ENCODE assay signal across 8 cellular contexts in the genomic region with DNA sequence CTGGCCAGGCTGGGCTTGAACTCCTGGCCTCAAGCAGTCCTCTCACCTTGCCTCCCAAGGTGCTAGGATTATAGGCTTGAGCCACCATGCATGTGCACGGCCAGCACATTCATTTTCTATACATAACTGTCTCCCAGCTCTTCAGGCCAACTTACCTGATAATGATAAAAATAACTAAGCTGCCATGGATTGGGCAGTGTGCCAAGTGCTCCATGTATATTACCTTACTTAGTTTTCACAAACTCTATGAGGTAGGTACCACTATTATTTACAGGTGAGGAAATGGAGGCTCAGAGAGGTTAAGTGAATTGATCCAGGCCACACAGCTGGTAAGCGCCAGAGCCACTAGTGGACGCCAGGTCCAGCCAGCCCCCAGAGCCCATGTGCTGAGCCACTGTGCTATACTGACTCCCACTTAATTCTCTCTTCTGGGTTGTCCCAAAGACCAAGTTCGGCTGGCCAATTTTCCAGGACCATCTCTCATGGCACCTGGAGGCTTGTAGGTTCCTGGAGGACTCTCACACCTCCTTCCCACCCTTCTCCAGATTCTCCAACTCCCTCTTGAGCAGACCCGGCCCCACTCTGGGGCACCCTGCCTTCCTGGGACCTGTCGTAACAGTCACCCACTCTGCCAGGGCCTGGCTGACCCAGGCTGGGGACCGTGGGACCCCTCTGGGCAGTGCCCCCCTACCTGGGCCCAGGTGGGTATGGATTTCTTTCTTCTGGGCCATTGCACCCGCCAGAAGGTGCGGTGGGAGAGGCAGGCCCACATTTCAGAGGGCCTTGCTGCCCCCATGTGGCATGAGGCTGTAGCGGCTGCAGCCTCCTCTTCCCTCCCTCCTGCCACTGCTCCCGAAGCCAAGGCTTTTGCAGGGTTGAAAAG. TPM values are rescaled to one million over a fixed set of nuclear protein-coding genes. Genes with fewer than 3 reads are reported as not detected.
A peak's percentile ranks its signal among the peaks of the same experiment; 100 is the strongest.
DNase-seq lines count a peak whose midpoint lies in the region; ATAC-seq lines count a peak whose summit lies in the region.

No MANE protein-coding gene starts in this region.

- no peak overlapping the region for H3K4me3 Mint-ChIP-seq in activated CD4-positive, alpha-beta memory T cell treated with anti-CD3 and anti-CD28 coated beads, Interleukin-2, amount 10 ng/mL, durations not matched to agents 7 days and 5 days
- no peak overlapping the region for H3K4me3 Mint-ChIP-seq in effector memory CD8-positive, alpha-beta T cell
- no peak overlapping the region for H3K4me3 Mint-ChIP-seq in stimulated activated naive B cell treated with anti-CD40 and anti-IgM and Interleukin-4, amounts not matched to agents 10 μg/mL and 1 μg/mL and 100 μg/mL, for 72 hours

- peaks cover 2% of the 10 kb centered on the region for H3K4me1 Mint-ChIP-seq in activated CD4-positive, alpha-beta memory T cell treated with anti-CD3 and anti-CD28 coated beads, Interleukin-2, amount 10 ng/mL, durations not matched to agents 7 days and 5 days
- H3K4me1 Mint-ChIP-seq in effector memory CD8-positive, alpha-beta T cell (ENCODE audit: low read depth in 2 of 2), result peaks cover 0 to 3% of the 10 kb centered on the region in 2 donors
- peaks cover 14 to 17% of the 10 kb centered on the region in 2 donors for H3K4me1 Mint-ChIP-seq in stimulated activated naive B cell treated with anti-CD40 and anti-IgM and Interleukin-4, amounts not matched to agents 10 μg/mL and 1 μg/mL and 100 μg/mL, for 72 hours

- CTCF ChIA-PET in activated CD4-positive, alpha-beta memory T cell treated with anti-CD3 and anti-CD28 coated beads, Interleukin-2, amount 10 ng/mL, durations not matched to agents 7 days and 5 days (lab: Charles Lee), result interaction anchor here (0.7 to 18.6 kb wide), 24 partner anchors 8 to 219 kb away, joined by 3 to 436 read pairs (median 4); no protein-coding TSS in a partner anchor

- no peaks in the 10 kb centered on the region for H3K9me3 Mint-ChIP-seq in activated CD4-positive, alpha-beta memory T cell treated with anti-CD3 and anti-CD28 coated beads, Interleukin-2, amount 10 ng/mL, durations not matched to agents 7 days and 5 days
- no peaks in the 10 kb centered on the region for H3K9me3 Mint-ChIP-seq in effector memory CD8-positive, alpha-beta T cell
- no peaks in the 10 kb centered on the region for H3K9me3 Mint-ChIP-seq in stimulated activated naive B cell treated with anti-CD40 and anti-IgM and Interleukin-4, amounts not matched to agents 10 μg/mL and 1 μg/mL and 100 μg/mL, for 72 hours

- peak; percentile 50 for ATAC-seq in HG02798 (IDR thresholded peaks at IDR 0.05; ENCODE audit: poor library complexity, unreplicated experiment)
- ATAC-seq in effector memory CD8-positive, alpha-beta T cell (replicated peaks), result peak; percentile 69
- peak; percentile 71 to 74 for ATAC-seq in stimulated activated naive B cell treated with anti-CD40 and anti-IgM and Interleukin-4, amounts not matched to agents 10 μg/mL and 1 μg/mL and 100 μg/mL, for 72 hours (replicated peaks)
- ATAC-seq in HG03469 (IDR thresholded peaks at IDR 0.05; ENCODE audit: unreplicated experiment), result no peak

- H3K27ac Mint-ChIP-seq in activated CD4-positive, alpha-beta memory T cell treated with anti-CD3 and anti-CD28 coated beads, Interleukin-2, amount 10 ng/mL, durations not matched to agents 7 days and 5 days, result no peak overlapping the region
- no peak overlapping the region for H3K27ac Mint-ChIP-seq in effector memory CD8-positive, alpha-beta T cell
- no peak overlapping the region for H3K27ac Mint-ChIP-seq in stimulated activated naive B cell treated with anti-CD40 and anti-IgM and Interleukin-4, amounts not matched to agents 10 μg/mL and 1 μg/mL and 100 μg/mL, for 72 hours

- H3K27me3 Mint-ChIP-seq in activated CD4-positive, alpha-beta memory T cell treated with anti-CD3 and anti-CD28 coated beads, Interleukin-2, amount 10 ng/mL, durations not matched to agents 7 days and 5 days, result peaks cover 17% of the 10 kb centered on the region
- H3K27me3 Mint-ChIP-seq in effector memory CD8-positive, alpha-beta T cell, result peaks cover 30 to 41% of the 10 kb centered on the region in 2 donors
- peaks cover 12 to 17% of the 10 kb centered on the region in 2 donors for H3K27me3 Mint-ChIP-seq in stimulated activated naive B cell treated with anti-CD40 and anti-IgM and Interleukin-4, amounts not matched to agents 10 μg/mL and 1 μg/mL and 100 μg/mL, for 72 hours

- POLR2A ChIA-PET in activated CD4-positive, alpha-beta memory T cell treated with anti-CD3 and anti-CD28 coated beads, Interleukin-2, amount 10 ng/mL, durations not matched to agents 7 days and 5 days (lab: Charles Lee), result interaction anchor here (1.3 to 1.5 kb wide), 3 partner anchors 53 to 159 kb away, joined by 3 to 6 read pairs (median 5); no protein-coding TSS in a partner anchor

- in situ Hi-C loops in Caki2 (cut with HindIII; ENCODE audit: low pct_unique_long_range_greater_than_20kb, low sequenced_read_pairs), result no loop called here

- H3K36me3 Mint-ChIP-seq in activated CD4-positive, alpha-beta memory T cell treated with anti-CD3 and anti-CD28 coated beads, Interleukin-2, amount 10 ng/mL, durations not matched to agents 7 days and 5 days (ENCODE audit: low read depth), result no peaks in the 10 kb centered on the region
- H3K36me3 Mint-ChIP-seq in effector memory CD8-positive, alpha-beta T cell (ENCODE audit: insufficient read depth), result no peaks in the 10 kb centered on the region
- no peaks in the 10 kb centered on the region for H3K36me3 Mint-ChIP-seq in stimulated activated naive B cell treated with anti-CD40 and anti-IgM and Interleukin-4, amounts not matched to agents 10 μg/mL and 1 μg/mL and 100 μg/mL, for 72 hours

- DNase-seq in Caki2 (ENCODE audit: low read depth), result peak; percentile 74
- peak; percentile 37 to 81 for DNase-seq in NCI-H526 (lab: John Stamatoyannopoulos, UW)
- DNase-seq in activated CD4-positive, alpha-beta memory T cell treated with anti-CD3 and anti-CD28 coated beads, Interleukin-2, amount 10 ng/mL, durations not matched to agents 7 days and 5 days, result peak; percentile 66
- DNase-seq in effector memory CD8-positive, alpha-beta T cell, result peak; percentile 36 to 41 (median 41)
- DNase-seq in midbrain (lab: John Stamatoyannopoulos, UW), result peak; percentile 70
- DNase-seq in stimulated activated naive B cell treated with anti-CD40 and anti-IgM and Interleukin-4, amounts not matched to agents 10 μg/mL and 1 μg/mL and 100 μg/mL, for 72 hours, result peak; percentile 36

RNA-seq across cellular contexts. Expression of a gene that starts 30.2 kb away (rescaled TPM):
- total RNA-seq in Caki2 (2014; rRNA removed; shearing (Covaris generic); ENCODE audit: low replicate concordance), result 7.8 and 18.3 TPM in 2 replicates
- 10 to 100 TPM in 1 of 2 experiments, 1 to 10 TPM in 1; 9.6 to 12.8 TPM for total RNA-seq in activated CD4-positive, alpha-beta memory T cell treated with anti-CD3 and anti-CD28 coated beads, Interleukin-2, amount 10 ng/mL, durations not matched to agents 7 days and 5 days

RNA-seq across cellular contexts. Expression of a gene that starts 39.4 kb away (rescaled TPM):
- 45.8 and 55.8 TPM in 2 replicates for total RNA-seq in Caki2 (2014; rRNA removed; shearing (Covaris generic); ENCODE audit: low replicate concordance)
- 10 to 100 TPM; 39.0 to 39.3 TPM for total RNA-seq in activated CD4-positive, alpha-beta memory T cell treated with anti-CD3 and anti-CD28 coated beads, Interleukin-2, amount 10 ng/mL, durations not matched to agents 7 days and 5 days
